In the genomic region with DNA sequence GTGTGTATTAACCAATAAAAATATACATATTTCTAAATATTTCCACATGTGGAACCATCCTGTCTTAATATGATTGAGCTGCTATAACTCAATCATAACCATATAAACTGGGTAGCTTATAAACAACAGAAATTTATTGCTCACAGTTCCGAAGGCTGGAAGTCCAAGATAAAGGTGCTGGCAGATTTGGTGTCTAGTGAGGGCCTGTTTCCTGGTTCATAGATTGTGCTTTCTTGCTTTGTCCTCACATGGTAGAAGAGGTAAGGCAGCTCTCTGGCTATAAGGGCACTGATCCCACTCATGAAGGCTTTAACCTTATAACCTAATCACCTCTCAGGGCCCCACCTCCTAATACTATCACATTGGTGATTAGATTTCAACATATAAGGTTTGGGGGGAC, we compare ENCODE assay signal across 23 cellular contexts.
"Had no signal": no experiment of that assay in that cellular context is flagged by ENCODE, and none has a peak within 500 bp of the region (broad histone marks: within the 10 kb centered on the region; RNA-seq: fewer than 3 reads in every experiment).

No MANE protein-coding gene starts in this region.

- H3K9me3 ChIP-seq: left ventricle myocardium inferior, ovary, right atrium auricular region, right lobe of liver, stomach, testis, thyroid gland, transverse colon, upper lobe of left lung, vagina had no signal

- FAIRE-seq: islet of Langerhans, kidney had no signal

- H3K4me1 ChIP-seq: left ventricle myocardium inferior, right atrium auricular region, right lobe of liver, stomach, testis, thyroid gland, transverse colon, upper lobe of left lung, vagina had no signal

- H3K4me3 ChIP-seq: left ventricle myocardium inferior, lung, ovary, right atrium auricular region, right lobe of liver, stomach, testis, thyroid gland, transverse colon, upper lobe of left lung, vagina had no signal

- H3K27me3 ChIP-seq: ovary, right atrium auricular region, right lobe of liver, stomach, testis, thyroid gland, transverse colon, upper lobe of left lung, vagina had no signal

- DNase-seq: hippocampal formation; kidney; left ventricle myocardium inferior; mesendoderm; naive thymus-derived CD4-positive, alpha-beta T cell; ovary; right lobe of liver; stimulated activated CD4-positive, alpha-beta T cell treated with anti-CD3 and anti-CD28 coated beads, Interleukin-12 subunit alpha, Interleukin-12 subunit beta, amount 100 ng/mL, for 4 hours; stimulated activated CD4-positive, alpha-beta T cell treated with anti-CD3 and anti-CD28 coated beads, Interleukin-15, amount 100 ng/mL, for 24 hours; stimulated activated CD4-positive, alpha-beta T cell treated with anti-CD3 and anti-CD28 coated beads, Interleukin-2, amount 100 ng/mL, for 24 hours; stimulated activated CD4-positive, alpha-beta T cell treated with anti-CD3 and anti-CD28 coated beads, Interleukin-4, amount 100 ng/mL, for 1 hour; stimulated activated naive B cell treated with anti-CD40 and anti-IgM and Interleukin-4, amounts not matched to agents 10 μg/mL and 1 μg/mL and 100 μg/mL, for 72 hours; stimulated activated naive CD8-positive, alpha-beta T cell treated with anti-CD3 and anti-CD28 coated beads, Interleukin-15, Interleukin-2, amounts not matched to agents 100 U/mL and 50 U/mL, for 24 hours; stomach; testis; thyroid gland; transverse colon; upper lobe of left lung had no signal

- ATAC-seq: naive thymus-derived CD4-positive, alpha-beta T cell; natural killer cell treated with Interleukin-12 subunit alpha and Interleukin-12 subunit beta and Interleukin-15 and Interleukin-18, amount 100 ng/mL, for 72 hours; right lobe of liver; stimulated activated naive B cell treated with anti-CD40 and anti-IgM and Interleukin-4, amounts not matched to agents 10 μg/mL and 1 μg/mL and 100 μg/mL, for 72 hours; stimulated activated naive CD8-positive, alpha-beta T cell treated with anti-CD3 and anti-CD28 coated beads, Interleukin-15, Interleukin-2, amounts not matched to agents 100 U/mL and 50 U/mL, for 24 hours had no signal

- H3K27ac ChIP-seq: left ventricle myocardium inferior, ovary, right atrium auricular region, right lobe of liver, stomach, testis, thyroid gland, transverse colon, upper lobe of left lung, vagina had no signal

- H3K36me3 ChIP-seq: left ventricle myocardium inferior, ovary, right atrium auricular region, right lobe of liver, stomach, thyroid gland, transverse colon, upper lobe of left lung, vagina had no signal
